Comparison of ENCODE assay signal across 12 cellular contexts in the genomic region with DNA sequence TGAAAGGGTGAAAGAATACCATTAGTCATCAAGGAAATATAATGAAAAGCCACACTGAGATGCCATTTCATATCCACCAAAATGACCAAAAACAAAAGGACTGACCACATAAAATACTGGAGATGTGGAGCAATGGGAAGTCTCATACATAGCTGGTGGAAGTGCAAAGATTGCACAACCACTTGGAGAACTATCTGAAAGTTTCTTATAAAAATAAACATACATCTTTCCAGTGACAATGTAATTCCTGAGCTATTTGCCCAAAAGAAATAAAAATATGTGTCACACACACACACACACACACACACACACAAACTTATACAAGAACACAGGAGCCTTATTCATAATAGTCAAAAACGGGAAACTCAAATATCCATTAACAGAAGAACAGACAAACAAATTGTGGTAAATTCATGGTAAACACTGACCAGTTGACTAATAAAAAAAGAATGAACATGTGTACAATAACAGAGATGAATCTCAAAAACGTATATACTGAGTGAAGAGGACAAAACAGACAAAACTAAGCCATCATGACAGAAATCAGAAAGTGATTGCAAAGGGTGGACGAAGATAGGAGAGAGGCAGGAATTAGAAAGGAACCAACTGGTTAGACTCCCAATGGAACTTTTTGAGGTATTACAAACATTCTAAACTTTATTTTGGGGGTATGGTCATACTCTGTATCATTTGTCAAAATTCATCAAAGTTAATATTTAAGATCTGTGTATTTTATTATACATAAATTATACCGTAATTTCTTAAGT. TPM values are rescaled to one million over a fixed set of nuclear protein-coding genes. Genes with fewer than 3 reads are reported as not detected.
DNase-seq lines count a peak whose midpoint lies in the region; ATAC-seq, FAIRE-seq and TF ChIP-seq lines count a peak whose summit lies in the region.
"Had no signal": no experiment of that assay in that cellular context is flagged by ENCODE, and none has a peak within 500 bp of the region (broad histone marks: within the 10 kb centered on the region; RNA-seq: fewer than 3 reads in every experiment).

No MANE protein-coding gene starts in this region.

- no peak overlapping the region for H3K56ac ChIP-seq in H1 (replicated peaks; ENCODE audit: insufficient read length, low read depth, low read length)

- H4K91ac ChIP-seq in H1 (replicated peaks; ENCODE audit: insufficient read length, low read length) = no peak overlapping the region

- peaks cover 18% of the 10 kb centered on the region for H3F3A ChIP-seq in neural progenitor cell (ENCODE audit: low read depth)

- H3K4ac ChIP-seq in H1 (replicated peaks; ENCODE audit: insufficient read length, low read depth, low read length) = no peak overlapping the region

- H3K9me3 ChIP-seq in H1 (ENCODE audit: insufficient read depth in 2 of 2, low read depth in 1 of 2, low read length in 1 of 2) = no peaks in the 10 kb centered on the region
- H3K9me3 ChIP-seq in neural progenitor cell (ENCODE audit: low read depth) = no peaks in the 10 kb centered on the region
- H3K9me3 ChIP-seq: psoas muscle had no signal

- H3K27me3 Mint-ChIP-seq in Calu3 (ENCODE audit: unreplicated experiment) (no peaks in the 10 kb centered on the region), nephron progenitor cell (ENCODE audit: low read depth, poor library complexity) (no peaks in the 10 kb centered on the region), neural progenitor cell (ENCODE audit: insufficient read depth, low read depth) (no peaks in the 10 kb centered on the region), natural killer cell (ENCODE audit: low read depth in 2 of 2) (no peaks in the 10 kb centered on the region)
- H3K27me3 Mint-ChIP-seq: dendritic cell treated with granulocyte-macrophage colony-stimulating factor and Interleukin-4, amounts not matched to agents 40 ng/mL and 50 ng/mL, for 4 days had no signal

- H3K14ac ChIP-seq in H1 (ENCODE audit: insufficient read length) = no peak overlapping the region

- H3K36me3 Mint-ChIP-seq in Calu3 (ENCODE audit: insufficient read depth, unreplicated experiment) = no peaks in the 10 kb centered on the region
- peaks cover 40% of the 10 kb centered on the region for H3K36me3 Mint-ChIP-seq in nephron progenitor cell (ENCODE audit: low read depth)
- peaks cover 30% of the 10 kb centered on the region for H3K36me3 Mint-ChIP-seq in neural progenitor cell
- no peaks in the 10 kb centered on the region for H3K36me3 Mint-ChIP-seq in natural killer cell

- H3K79me2 ChIP-seq in H1 (ENCODE audit: control insufficient read depth in 1 of 2, insufficient read depth in 2 of 2, low read length in 2 of 2) (peaks cover 7 to 100% of the 10 kb centered on the region in 2 experiments), neural progenitor cell (ENCODE audit: low read depth) (peaks cover 100% of the 10 kb centered on the region)

- peaks cover 33% of the 10 kb centered on the region for H3K4me1 Mint-ChIP-seq in Calu3 (ENCODE audit: low read depth, unreplicated experiment)
- peaks cover 36% of the 10 kb centered on the region for H3K4me1 Mint-ChIP-seq in nephron progenitor cell
- peaks cover 22% of the 10 kb centered on the region for H3K4me1 Mint-ChIP-seq in neural progenitor cell
- peaks cover 53 to 59% of the 10 kb centered on the region in 2 donors for H3K4me1 Mint-ChIP-seq in natural killer cell

- H3K27ac Mint-ChIP-seq in Calu3 (ENCODE audit: unreplicated experiment) = peak overlapping the region; percentile 1
- H3K27ac Mint-ChIP-seq in nephron progenitor cell = peak overlapping the region; percentile 85
- no peak overlapping the region for H3K27ac Mint-ChIP-seq in neural progenitor cell
- H3K27ac Mint-ChIP-seq in natural killer cell = peak overlapping the region in 1 of 2 donors; percentile 6
- H3K27ac Mint-ChIP-seq: dendritic cell treated with granulocyte-macrophage colony-stimulating factor and Interleukin-4, amounts not matched to agents 40 ng/mL and 50 ng/mL, for 4 days had no signal

- H3K4me1 ChIP-seq in H1 (replicated peaks in 1 of 4; ENCODE audit: control insufficient read depth in 3 of 4, insufficient read depth in 4 of 4, low read length in 3 of 4) = peaks cover 0 to 8% (median 0%) of the 10 kb centered on the region in 4 experiments; a peak in 1 of 7 replicates
- peaks cover 32% of the 10 kb centered on the region for H3K4me1 ChIP-seq in neural progenitor cell

- no peak overlapping the region for H2BK12ac ChIP-seq in H1 (ENCODE audit: low read depth, low read length)

- FAIRE-seq in H1 (lab: Jason Lieb, UNC) = no peak
- FAIRE-seq: GM19239 had no signal

- H3K9ac ChIP-seq in H1 (replicated peaks in 1 of 4; ENCODE audit: extremely low read depth in 1 of 4, low read depth in 3 of 4, low read length in 3 of 4) (no peak overlapping the region), neural progenitor cell (no peak overlapping the region)

- no peak overlapping the region for H3K23ac ChIP-seq in H1 (ENCODE audit: insufficient read length)

- DNase-seq in Calu3 = no peak
- peak; percentile 49 for DNase-seq in NB4 (ENCODE audit: low read depth)
- DNase-seq in H1 (ENCODE audit: low read depth in 1 of 2, low spot score in 2 of 2) = no peak
- DNase-seq in nephron progenitor cell = no peak
- no peak for DNase-seq in neural progenitor cell (ENCODE audit: low spot score)
- no peak for DNase-seq in NCI-H2081 (lab: John Stamatoyannopoulos, UW)
- no peak for DNase-seq in natural killer cell
- DNase-seq: GDM1, psoas muscle had no signal

- intact Hi-C loops in Calu3 (cut with micrococcal nuclease; ENCODE audit: unreplicated experiment) = no loop called here
- intact Hi-C loops in natural killer cell (cut with micrococcal nuclease) = no loop called here

- ATAC-seq in GM21367 (IDR thresholded peaks at IDR 0.05; ENCODE audit: unreplicated experiment) (no peak), natural killer cell (no peak)

- TF ChIP-seq POLR2A in NB4 (IDR thresholded peaks at IDR 0.05; ENCODE audit: extremely low read depth, insufficient read length) (no peak), H1 (IDR thresholded peaks at IDR 0.05; ENCODE audit: control extremely low read depth in 1 of 2, low read depth in 2 of 2, low read length in 2 of 2) (no peak)

- H4K5ac ChIP-seq in H1 (ENCODE audit: insufficient read length, low read depth, low read length) = no peak overlapping the region

- H3K18ac ChIP-seq in H1 (ENCODE audit: extremely low read depth, low read length) = no peak overlapping the region

- no peak for TF ChIP-seq RAD21 in H1 (IDR thresholded peaks at IDR 0.05 in 1 of 2, conservative IDR thresholded peaks at IDR 0.05 in 1 of 2; ENCODE audit: low read depth in 2 of 2, low read length in 2 of 2)

- CTCF ChIA-PET in Calu3 (lab: Charles Lee) = interaction anchor here (0.8 kb wide), 1 partner anchor 26 kb away, joined by 3 read pairs; no protein-coding TSS in a partner anchor
- CTCF ChIA-PET in H1 (lab: Charles Lee; ENCODE audit: partially characterized antibody) = interaction anchor here (0.6 to 1.4 kb wide), 4 partner anchors 14 to 556 kb away, joined by 3 to 4 read pairs (median 3); no protein-coding TSS in a partner anchor

- H3K4me3 Mint-ChIP-seq in Calu3 (ENCODE audit: low read depth, unreplicated experiment) (no peak overlapping the region), nephron progenitor cell (no peak overlapping the region), neural progenitor cell (no peak overlapping the region), natural killer cell (no peak overlapping the region)
- H3K4me3 Mint-ChIP-seq: dendritic cell treated with granulocyte-macrophage colony-stimulating factor and Interleukin-4, amounts not matched to agents 40 ng/mL and 50 ng/mL, for 4 days had no signal

- peaks cover 9 to 11% of the 10 kb centered on the region in 2 experiments for H4K20me1 ChIP-seq in H1 (replicated peaks in 1 of 2; ENCODE audit: control insufficient read depth in 1 of 2, insufficient read depth in 2 of 2, low read length in 2 of 2)
- H4K20me1 ChIP-seq in neural progenitor cell (ENCODE audit: low read depth) = peaks cover 77% of the 10 kb centered on the region

- H2BK5ac ChIP-seq in H1 (ENCODE audit: low read depth, low read length) = no peak overlapping the region

- BruUV-seq in Calu3 (replicated peaks; lab: Mats Ljungman, UMichigan) = no TSS peak

- no peak overlapping the region for H4K8ac ChIP-seq in H1 (ENCODE audit: extremely low read depth, insufficient read depth, low read length)

- POLR2A ChIA-PET in H1 (lab: Charles Lee; ENCODE audit: partially characterized antibody) = interaction anchor here (1.1 kb wide), 1 partner anchor 22 kb away, joined by 4 read pairs; the partner anchor contains the start of gene WASL

- H3K4me2 ChIP-seq in H1 (ENCODE audit: insufficient read depth in 1 of 2, low read depth in 2 of 2, low read length in 2 of 2) (no peak overlapping the region), neural progenitor cell (no peak overlapping the region)

- no peak overlapping the region for H2BK15ac ChIP-seq in H1 (ENCODE audit: low read length)

- WGBS in H1 (ENCODE audit: extremely low coverage in 1 of 2, insufficient coverage in 1 of 2, insufficient read length in 1 of 2, insufficient replicate concordance in 2 of 2, low coverage in 1 of 2, low lambda C conversion rate in 2 of 2, missing lambda C conversion rate in 1 of 2), 2 experiments = 91% methylated on average over 4 of the region's 4 CpGs; no CpG with 5 or more reads in 1 of the 2 experiments

- H3K9me3 Mint-ChIP-seq in Calu3 (ENCODE audit: low read depth, unreplicated experiment) (no peaks in the 10 kb centered on the region), nephron progenitor cell (peaks cover 13% of the 10 kb centered on the region), neural progenitor cell (peaks cover 26% of the 10 kb centered on the region), natural killer cell (peaks cover 0 to 3% of the 10 kb centered on the region in 2 donors)
- H3K9me3 Mint-ChIP-seq: dendritic cell treated with granulocyte-macrophage colony-stimulating factor and Interleukin-4, amounts not matched to agents 40 ng/mL and 50 ng/mL, for 4 days had no signal

- H2AFZ ChIP-seq in H1 (ENCODE audit: low read length) (no peak overlapping the region), neural progenitor cell (replicated peaks) (no peak overlapping the region)

- no peak overlapping the region for H2AK5ac ChIP-seq in H1 (ENCODE audit: low read depth, low read length)

- H3K79me1 ChIP-seq in H1 (ENCODE audit: low read depth, low read length) = no peaks in the 10 kb centered on the region; the same call in none of the 2 replicates

- no peaks in the 10 kb centered on the region for H3K23me2 ChIP-seq in H1 (ENCODE audit: low read depth, low read length)

- no peaks in the 10 kb centered on the region for H3K27me3 ChIP-seq in H1 (replicated peaks in 1 of 4; ENCODE audit: control insufficient read depth in 3 of 4, extremely low read depth in 1 of 4, insufficient read depth in 3 of 4, low read length in 3 of 4)
- no peaks in the 10 kb centered on the region for H3K27me3 ChIP-seq in neural progenitor cell

- H2BK120ac ChIP-seq in H1 (replicated peaks; ENCODE audit: low read depth, low read length) = no peak overlapping the region

- TF ChIP-seq CTCF in Calu3 (IDR thresholded peaks at IDR 0.05; ENCODE audit: unreplicated experiment) (no peak), NB4 (IDR thresholded peaks at IDR 0.05; ENCODE audit: low read depth, low read length) (no peak), H1 (IDR thresholded peaks at IDR 0.05; ENCODE audit: control extremely low read depth in 1 of 3, insufficient read depth in 1 of 3, low read depth in 1 of 3, low read length in 3 of 3) (no peak), nephron progenitor cell (IDR thresholded peaks at IDR 0.05) (no peak), neural progenitor cell (IDR thresholded peaks at IDR 0.05) (no peak), natural killer cell (IDR thresholded peaks at IDR 0.05) (no peak)

- H3K27ac ChIP-seq in H1 (ENCODE audit: low read depth, low read length) (no peak overlapping the region), neural progenitor cell (no peak overlapping the region)
- H3K27ac ChIP-seq: psoas muscle had no signal

- H2BK20ac ChIP-seq in H1 (ENCODE audit: low read length) = no peak overlapping the region

- no peak overlapping the region for H3K4me3 ChIP-seq in NB4 (ENCODE audit: low read depth, low read length)
- no peak overlapping the region for H3K4me3 ChIP-seq in H1 (ENCODE audit: extremely low read depth in 1 of 4, insufficient read depth in 2 of 4, low read depth in 3 of 4, low read length in 4 of 4)
- H3K4me3 ChIP-seq in neural progenitor cell = no peak overlapping the region
- H3K4me3 ChIP-seq: psoas muscle had no signal

- TF ChIP-seq EP300 in H1 (IDR thresholded peaks at IDR 0.05; ENCODE audit: borderline replicate concordance in 1 of 2, low read depth in 2 of 2, low read length in 2 of 2) = no peak

- H3K36me3 ChIP-seq in H1 (ENCODE audit: control insufficient read depth in 2 of 4, insufficient read depth in 4 of 4, low read length in 3 of 4) = no peaks in the 10 kb centered on the region
- H3K36me3 ChIP-seq in neural progenitor cell = no peaks in the 10 kb centered on the region

RNA-seq across cellular contexts. Expression of gene WASL, which starts 21.5 kb away (rescaled TPM):
- 33.2 and 37.5 TPM in 2 replicates for total RNA-seq in Calu3 (2022)
- total RNA-seq in H1 (2021; fragmentation: NEBNext Ultra II Directional; extraction: Animal tissue kit (Norgen Biotek cat#: 25700)) = 37.1 and 38.9 TPM in 2 replicates
- polyA plus RNA-seq in H1 (2011; rRNA removed) = 6.0 and 7.7 TPM in 2 replicates
- polyA plus RNA-seq in H1 (2011; cell fraction: cytosol; rRNA removed) = 8.4 TPM
- polyA plus RNA-seq in H1 (2011; cell fraction: nucleus; rRNA removed) = 6.8 TPM
- polyA plus RNA-seq in H1 (2012, experiment 1 of 2) = 12.0 to 20.5 TPM (median 14.1 TPM) in 4 replicates
- 3.2 TPM for polyA plus RNA-seq in H1 (2012, experiment 2 of 2)
- 22.5 TPM for polyA plus RNA-seq in H1 (2013, experiment 1 of 2)
- 23.7 TPM for polyA plus RNA-seq in H1 (2013, experiment 2 of 2)
- polyA minus RNA-seq in H1 (2011; rRNA and poly(A)+ RNA removed) = 6.2 and 6.9 TPM in 2 replicates
- 10.1 TPM for polyA minus RNA-seq in H1 (2011; cell fraction: cytosol; rRNA and poly(A)+ RNA removed)
- 32.8 TPM for polyA minus RNA-seq in H1 (2011; cell fraction: nucleus; rRNA and poly(A)+ RNA removed)
- total RNA-seq in neural progenitor cell (ENCODE audit: low replicate concordance) = 21.4 and 30.4 TPM in 2 replicates
- total RNA-seq in natural killer cell = 10 to 100 TPM in 2 of 3 donors, 1 to 10 TPM in 1; 9.6 to 12.1 (median 10.6) TPM
